ENCODE assay signal across 8 cellular contexts in the genomic region with DNA sequence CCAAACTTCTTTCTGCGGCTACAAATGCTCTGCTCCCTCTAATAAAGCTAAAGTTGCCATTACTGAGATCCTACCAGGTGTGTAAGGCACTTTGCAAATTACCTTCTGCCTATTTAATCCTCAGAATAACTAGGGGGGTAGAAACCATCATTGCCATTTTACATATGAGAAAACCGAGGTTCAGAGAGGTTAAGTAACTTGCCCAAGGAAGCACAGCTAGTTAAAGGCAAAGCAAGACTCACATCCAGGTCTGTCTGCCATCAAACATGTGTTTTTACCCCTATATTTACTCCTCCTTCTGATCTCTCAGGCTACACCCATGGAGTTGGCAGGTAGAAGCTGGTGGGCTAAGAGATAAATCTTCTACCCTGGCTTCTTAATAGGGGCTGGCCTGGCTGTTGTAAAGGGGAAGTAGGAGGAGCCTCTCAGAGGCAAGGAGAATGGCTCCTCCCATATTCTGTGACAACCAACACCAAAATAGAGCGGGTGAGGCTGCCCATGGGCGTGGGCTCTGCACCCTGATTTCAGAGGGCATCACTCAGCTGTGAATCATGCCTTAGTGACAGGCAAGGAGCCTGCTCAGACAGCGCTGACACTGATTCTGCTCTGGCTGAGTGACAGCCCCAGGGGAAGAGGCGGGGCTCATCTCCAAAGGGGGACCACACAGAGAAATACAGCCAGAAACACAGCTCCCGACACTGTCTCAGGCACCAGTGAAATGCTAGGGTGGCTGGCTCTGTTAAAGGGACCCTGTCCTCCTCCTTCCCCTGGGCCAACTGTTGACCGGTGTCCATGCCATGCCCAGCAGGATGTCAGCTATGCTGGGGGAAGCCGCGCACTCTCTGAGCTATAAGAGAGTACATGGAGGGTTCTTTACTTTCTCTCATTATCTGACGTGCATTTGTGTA.
DNase-seq lines count a peak whose midpoint lies in the region; ATAC-seq and TF ChIP-seq lines count a peak whose summit lies in the region.

No MANE protein-coding gene starts in this region.

- no peaks in the 10 kb centered on the region for H4K20me1 ChIP-seq in OCI-LY1 (ENCODE audit: insufficient read depth, low read length)

- peak overlapping the region; percentile 15 for H3K4me3 ChIP-seq in OCI-LY1 (ENCODE audit: low read depth, low read length, poor library complexity, severe bottlenecking)
- peak overlapping the region; percentile 11 for H3K4me3 ChIP-seq in fibroblast of the aortic adventitia (ENCODE audit: low read depth, low read length)

- peaks cover 6% of the 10 kb centered on the region for H3K4me1 ChIP-seq in OCI-LY1 (ENCODE audit: insufficient read depth, low read length, severe bottlenecking)

- H3K36me3 ChIP-seq in OCI-LY1 (ENCODE audit: insufficient read depth, low read length), result no peaks in the 10 kb centered on the region

- TF ChIP-seq CTCF in OCI-LY1 (IDR thresholded peaks at IDR 0.05; ENCODE audit: low read length) (no peak), fibroblast of the aortic adventitia (IDR thresholded peaks at IDR 0.05; ENCODE audit: insufficient read depth, low read length) (no peak)

- peak; percentile 71 for DNase-seq in activated T-cell treated with anti-CD3 and anti-CD28 coated beads, Interleukin-2, amount 50 U/mL, for 1 hour
- peak; percentile 41 for DNase-seq in fibroblast of the aortic adventitia (ENCODE audit: low read depth)
- DNase-seq in pons (ENCODE audit: low spot score), result peak; percentile 79
- DNase-seq in ureter (ENCODE audit: low spot score), result peak; percentile 54
- DNase-seq in NCI-H2196 (lab: John Stamatoyannopoulos, UW; ENCODE audit: unreplicated experiment), result no peak

- H3K27ac ChIP-seq in OCI-LY1 (ENCODE audit: low read depth, low read length, poor library complexity, severe bottlenecking), result no peak overlapping the region

- no peak overlapping the region for H2AFZ ChIP-seq in OCI-LY1 (ENCODE audit: low read length)

- ATAC-seq in GM18867 (IDR thresholded peaks at IDR 0.05; ENCODE audit: unreplicated experiment), result peak; percentile 86
- ATAC-seq in HG02943 (IDR thresholded peaks at IDR 0.05; ENCODE audit: low read depth, unreplicated experiment), result peak; percentile 72

- H3K4me2 ChIP-seq in OCI-LY1 (ENCODE audit: low read length), result peak overlapping the region; percentile 45

- no peaks in the 10 kb centered on the region for H3K27me3 ChIP-seq in OCI-LY1 (ENCODE audit: insufficient read depth, low read length)

- H3F3A ChIP-seq in OCI-LY1 (ENCODE audit: insufficient read depth, low read length), result no peaks in the 10 kb centered on the region

- H3K9me3 ChIP-seq in OCI-LY1 (ENCODE audit: low read length), result no peaks in the 10 kb centered on the region

- no peaks in the 10 kb centered on the region for H3K79me2 ChIP-seq in OCI-LY1 (ENCODE audit: insufficient read depth, low read length)

- H3K9me2 ChIP-seq in OCI-LY1 (ENCODE audit: low read depth, low read length), result no peaks in the 10 kb centered on the region

- no peak overlapping the region for H3K9ac ChIP-seq in OCI-LY1 (ENCODE audit: low read length)
